Comparison of ENCODE assay signal across 1 cellular context in the genomic region with DNA sequence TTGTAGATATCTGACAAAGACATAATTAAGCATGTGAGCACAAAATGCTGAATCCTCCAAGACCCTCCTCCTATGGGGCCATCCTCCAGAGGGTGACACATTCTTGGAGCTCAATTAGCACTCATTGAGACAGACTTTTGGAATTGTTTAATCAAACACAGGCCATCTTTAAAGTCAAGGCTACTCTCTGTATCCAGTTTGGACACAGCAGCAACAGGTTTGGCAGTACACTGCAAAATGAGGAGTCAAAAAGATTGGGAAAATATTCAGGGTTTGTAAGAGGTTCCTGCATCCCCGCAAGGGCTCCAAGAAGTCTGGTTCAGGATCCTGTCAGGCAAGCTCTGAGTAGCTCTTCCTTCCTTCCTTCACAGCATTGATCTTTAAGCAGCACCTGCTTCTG.
TF ChIP-seq lines count a peak whose summit lies in the region.

No MANE protein-coding gene starts in this region.

TF ChIP-seq in H1, 55 proteins besides CTCF, POLR2A, EP300 and RAD21:
- TF ChIP-seq SP1 (IDR thresholded peaks at IDR 0.05; ENCODE audit: low read depth, low read length) (no peak), ASH2L (IDR thresholded peaks at IDR 0.05; ENCODE audit: low read length) (no peak), ZNF274 (IDR thresholded peaks at IDR 0.05; ENCODE audit: borderline replicate concordance, extremely low read depth, low read length) (no peak), SRF (IDR thresholded peaks at IDR 0.05; ENCODE audit: low read depth, low read length) (no peak), SIX5 (IDR thresholded peaks at IDR 0.05; ENCODE audit: low read depth, low read length) (no peak), CREB1 (IDR thresholded peaks at IDR 0.05) (no peak), SP2 (IDR thresholded peaks at IDR 0.05; ENCODE audit: low read length) (no peak), EGR1 (IDR thresholded peaks at IDR 0.05; ENCODE audit: borderline replicate concordance, low read depth, low read length) (no peak), TAF7 (optimal IDR thresholded peaks at IDR 0.05; ENCODE audit: borderline replicate concordance, low read depth, low read length) (no peak), NANOG (IDR thresholded peaks at IDR 0.05; ENCODE audit: insufficient read depth, low read depth, low read length, poor library complexity, severe bottlenecking) (no peak)
